ENCODE assay signal across 8 cellular contexts in the genomic region with DNA sequence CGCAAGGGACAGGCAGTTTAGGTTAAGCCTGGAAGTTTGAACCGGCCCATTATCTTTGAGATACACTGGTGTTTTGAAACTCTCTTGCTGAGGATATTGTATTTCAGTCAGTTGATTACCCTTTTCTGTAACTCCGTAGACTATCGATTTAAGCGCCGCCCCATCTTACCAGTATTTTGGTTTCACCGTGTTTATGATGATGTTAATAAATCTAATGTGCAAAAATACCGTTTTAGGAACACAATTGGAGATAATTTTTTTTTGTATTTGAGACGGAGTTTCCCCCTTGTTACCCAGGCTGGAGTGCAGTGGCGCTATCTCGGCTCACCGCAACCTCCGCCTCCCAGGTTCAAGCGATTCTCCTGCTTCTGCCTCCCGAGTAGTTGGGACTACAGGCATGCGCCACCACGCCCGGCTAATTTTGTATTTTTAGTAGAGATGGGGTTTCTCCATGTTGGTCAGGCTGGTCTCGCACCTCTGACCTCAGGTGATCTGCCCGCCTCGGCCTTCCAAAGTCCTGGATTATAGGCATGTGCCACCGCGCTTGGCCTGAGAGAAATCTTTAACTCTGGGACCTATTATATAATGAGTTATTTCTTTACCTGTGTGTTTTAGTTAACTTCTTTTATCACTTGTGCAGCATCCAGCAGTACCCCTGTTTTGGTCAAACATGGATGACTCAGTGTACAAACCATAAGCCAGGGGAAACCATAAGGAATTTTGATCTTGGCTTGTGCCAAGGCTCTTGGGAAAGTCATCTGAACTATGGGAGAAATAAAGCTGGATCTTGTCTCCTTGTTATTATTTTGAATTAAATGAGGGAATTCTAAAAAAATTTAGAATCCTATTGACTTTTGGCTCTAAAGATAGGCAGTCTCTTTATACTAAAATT. TPM values are rescaled to one million over a fixed set of nuclear protein-coding genes. Genes with fewer than 3 reads are reported as not detected.
DNase-seq lines count a peak whose midpoint lies in the region; TF ChIP-seq lines count a peak whose summit lies in the region.

No MANE protein-coding gene starts in this region.

- no peaks in the 10 kb centered on the region for H3K9me3 ChIP-seq in Loucy (ENCODE audit: insufficient read depth, low read depth, low read length)

- DNase-seq in EL = peak; percentile 76
- no peak for DNase-seq in chondrocyte (ENCODE audit: low spot score)
- no peak for DNase-seq in mesothelial cell of epicardium (ENCODE audit: low spot score in 2 of 2, unreplicated experiment in 2 of 2)
- no peak for DNase-seq in NCI-H187 treated with DMSO at 0.1 percent for 48 hours (lab: John Stamatoyannopoulos, UW)
- no peak for DNase-seq in GDM1 (lab: John Stamatoyannopoulos, UW)
- no peak for DNase-seq in KG1 (lab: John Stamatoyannopoulos, UW)
- no peak for DNase-seq in DMS 273 treated with DMSO at 0.1 percent for 48 hours (lab: John Stamatoyannopoulos, UW)

- H4K20me1 ChIP-seq in Loucy (ENCODE audit: insufficient read depth, low read length, poor library complexity, severe bottlenecking) = peaks cover 41% of the 10 kb centered on the region

- peaks cover 63% of the 10 kb centered on the region for H3K79me2 ChIP-seq in Loucy (ENCODE audit: insufficient read depth, low read length)

- H3K9me2 ChIP-seq in Loucy (replicated peaks; ENCODE audit: low read depth, low read length) = no peaks in the 10 kb centered on the region

- H3K4me3 ChIP-seq in Loucy (ENCODE audit: low read length, poor library complexity, severe bottlenecking) = peak overlapping the region; percentile 93

- H3K27me3 Mint-ChIP-seq in chondrocyte (ENCODE audit: low read depth) (no peaks in the 10 kb centered on the region), mesothelial cell of epicardium (ENCODE audit: low read depth) (no peaks in the 10 kb centered on the region)

- H3K9me3 Mint-ChIP-seq in chondrocyte (ENCODE audit: low read depth) (no peaks in the 10 kb centered on the region), mesothelial cell of epicardium (no peaks in the 10 kb centered on the region)

- H3K9ac ChIP-seq in Loucy (ENCODE audit: low read depth, low read length, poor library complexity, severe bottlenecking) = peak overlapping the region; percentile 90

- H3K4me1 ChIP-seq in Loucy (ENCODE audit: insufficient read depth, low read length, poor library complexity, severe bottlenecking) = peaks cover 29% of the 10 kb centered on the region

- no peaks in the 10 kb centered on the region for H3K36me3 Mint-ChIP-seq in chondrocyte (ENCODE audit: low read depth)
- no peaks in the 10 kb centered on the region for H3K36me3 Mint-ChIP-seq in mesothelial cell of epicardium

- H3K4me2 ChIP-seq in Loucy (ENCODE audit: low read depth, low read length, poor library complexity, severe bottlenecking) = peak overlapping the region; percentile 79

- no peaks in the 10 kb centered on the region; the same call in 1 of the 2 replicates for H3K36me3 ChIP-seq in Loucy (ENCODE audit: insufficient read depth, low read length)

- H3K27ac Mint-ChIP-seq in chondrocyte (ENCODE audit: unreplicated experiment) = peak overlapping the region; percentile 97
- H3K27ac Mint-ChIP-seq in mesothelial cell of epicardium = peak overlapping the region; percentile 99

- H2AFZ ChIP-seq in Loucy (ENCODE audit: low read length) = no peak overlapping the region

- H3K4me1 Mint-ChIP-seq in chondrocyte (ENCODE audit: low read depth) = peaks cover 38% of the 10 kb centered on the region
- H3K4me1 Mint-ChIP-seq in mesothelial cell of epicardium = peaks cover 26% of the 10 kb centered on the region

- TF ChIP-seq CTCF in Loucy (conservative IDR thresholded peaks at IDR 0.05; ENCODE audit: low read length) (no peak), chondrocyte (IDR thresholded peaks at IDR 0.05) (peak; percentile 27), mesothelial cell of epicardium (IDR thresholded peaks at IDR 0.05; ENCODE audit: unreplicated experiment) (no peak)

- H3K4me3 Mint-ChIP-seq in chondrocyte (ENCODE audit: unreplicated experiment) (peak overlapping the region; percentile 95), mesothelial cell of epicardium (peak overlapping the region; percentile 96)

- H3F3A ChIP-seq in Loucy (ENCODE audit: low read depth) = no peaks in the 10 kb centered on the region

- no peaks in the 10 kb centered on the region for H3K27me3 ChIP-seq in Loucy (ENCODE audit: insufficient read depth, low read length, poor library complexity, severe bottlenecking)

RNA-seq across cellular contexts. Expression of gene ZRANB1, which starts 23.7 kb away (rescaled TPM):
- 21.6 to 24.7 TPM (median 23.6 TPM) in 3 replicates for total RNA-seq in chondrocyte
- 30.2 to 31.2 TPM (median 30.8 TPM) in 3 replicates for total RNA-seq in mesothelial cell of epicardium
